Comparison of ENCODE assay signal across 1 cellular context in the genomic region with DNA sequence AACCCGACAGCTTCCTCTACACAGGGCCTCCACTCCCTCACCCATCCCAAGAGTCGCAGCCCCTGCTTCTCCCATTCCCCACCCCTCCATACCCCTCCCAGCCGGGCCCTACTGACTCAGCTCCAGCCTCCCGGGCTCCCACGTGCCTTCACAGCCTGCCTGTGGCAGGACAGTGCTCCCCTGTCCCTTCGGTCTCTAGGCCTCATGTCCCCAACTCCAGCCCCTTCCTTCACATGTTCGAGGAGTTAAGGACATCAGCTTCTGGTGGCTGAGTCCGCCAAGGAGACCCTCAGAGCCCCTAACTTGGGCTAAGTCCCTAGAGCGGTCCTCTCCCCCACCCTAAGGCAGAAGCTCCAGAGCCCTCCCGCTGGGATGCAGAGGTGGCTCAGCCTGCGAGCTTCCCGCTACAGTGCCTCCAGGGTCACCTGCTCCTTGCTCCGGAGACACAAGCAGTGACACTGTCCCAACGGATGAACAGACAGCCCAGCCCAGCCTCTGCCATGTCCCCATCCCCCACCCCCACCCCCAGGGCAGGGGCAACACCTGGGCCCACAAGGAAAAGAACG.
A peak's percentile ranks its signal among the peaks of the same experiment; 100 is the strongest.
TF ChIP-seq lines count a peak whose summit lies in the region.

No MANE protein-coding gene starts in this region.

TF ChIP-seq in IMR-90, 13 proteins besides CTCF, POLR2A, EP300 and RAD21 (continued from another document):
- TF ChIP-seq, protein P1, sequence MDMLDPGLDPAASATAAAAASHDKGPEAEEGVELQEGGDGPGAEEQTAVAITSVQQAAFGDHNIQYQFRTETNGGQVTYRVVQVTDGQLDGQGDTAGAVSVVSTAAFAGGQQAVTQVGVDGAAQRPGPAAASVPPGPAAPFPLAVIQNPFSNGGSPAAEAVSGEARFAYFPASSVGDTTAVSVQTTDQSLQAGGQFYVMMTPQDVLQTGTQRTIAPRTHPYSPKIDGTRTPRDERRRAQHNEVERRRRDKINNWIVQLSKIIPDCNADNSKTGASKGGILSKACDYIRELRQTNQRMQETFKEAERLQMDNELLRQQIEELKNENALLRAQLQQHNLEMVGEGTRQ (IDR thresholded peaks at IDR 0.05; ENCODE audit: low read depth, low read length): peak; percentile 51; the same call in 1 of the 2 replicates
- TF ChIP-seq CEBPB (IDR thresholded peaks at IDR 0.05; ENCODE audit: low read depth, low read length) (no peak), NFE2L2 (IDR thresholded peaks at IDR 0.05; ENCODE audit: low read depth, low read length) (no peak), SMC3 (IDR thresholded peaks at IDR 0.05; ENCODE audit: low read depth, low read length) (no peak), CHD1 (IDR thresholded peaks at IDR 0.05; ENCODE audit: low read depth, low read length) (no peak), MAZ (IDR thresholded peaks at IDR 0.05; ENCODE audit: borderline replicate concordance, low read depth, low read length) (no peak)
TF ChIP-seq in IMR-90: peak in this region for 3.
